ENCODE assay signal across 38 cellular contexts in genomic region chr13:30081331-30081730, GRCh38.
"Had no signal": no experiment of that assay in that cellular context is flagged by ENCODE, and none has a peak within 500 bp of the region (broad histone marks: within the 10 kb centered on the region; RNA-seq: fewer than 3 reads in every experiment).

No MANE protein-coding gene starts in this region.

- H3K4me1 Mint-ChIP-seq: activated naive CD4-positive, alpha-beta T cell treated with anti-CD3 and anti-CD28 coated beads, Interleukin-2, amount 10 ng/mL, durations not matched to agents 7 days and 5 days; activated naive CD4-positive, alpha-beta T cell treated with anti-CD3 and anti-CD28 coated beads, Interleukin-2, amount 50 U/mL, for 24 hours; activated naive CD8-positive, alpha-beta T cell treated with anti-CD3 and anti-CD28 coated beads for 36 hours; activated naive CD8-positive, alpha-beta T cell treated with anti-CD3 and anti-CD28 coated beads, Interleukin-2, amount 10 ng/mL, durations not matched to agents 7 days and 5 days; activated naive CD8-positive, alpha-beta T cell treated with anti-CD3 and anti-CD28 coated beads, Interleukin-2, amount 50 U/mL, for 24 hours; activated T-helper 17 cell treated with anti-CD3 and anti-CD28 coated beads, Interleukin-2, amount 50 U/mL, for 72 hours; central memory CD8-positive, alpha-beta T cell had no signal

- H3K27me3 ChIP-seq: adrenal gland, ascending aorta, body of pancreas, brain microvascular endothelial cell, breast epithelium, cardiac muscle cell had no signal

- H3K27ac ChIP-seq: adrenal gland, ascending aorta, body of pancreas, brain microvascular endothelial cell, breast epithelium, cardiac muscle cell had no signal

- H3K27me3 Mint-ChIP-seq: activated naive CD4-positive, alpha-beta T cell treated with anti-CD3 and anti-CD28 coated beads, Interleukin-2, amount 50 U/mL, for 24 hours; activated naive CD8-positive, alpha-beta T cell; activated T-cell treated with anti-CD3 and anti-CD28 coated beads, Interleukin-2, amount 50 U/mL, for 24 hours had no signal

- H3K4me3 Mint-ChIP-seq: activated naive CD4-positive, alpha-beta T cell treated with anti-CD3 and anti-CD28 coated beads for 36 hours; activated naive CD4-positive, alpha-beta T cell treated with anti-CD3 and anti-CD28 coated beads, Interleukin-2, amount 10 ng/mL, durations not matched to agents 7 days and 5 days; activated naive CD4-positive, alpha-beta T cell treated with anti-CD3 and anti-CD28 coated beads, Interleukin-2, amount 50 U/mL, for 24 hours; activated naive CD8-positive, alpha-beta T cell; activated naive CD8-positive, alpha-beta T cell treated with anti-CD3 and anti-CD28 coated beads for 36 hours; activated naive CD8-positive, alpha-beta T cell treated with anti-CD3 and anti-CD28 coated beads, Interleukin-2, amount 10 ng/mL, durations not matched to agents 7 days and 5 days; activated naive CD8-positive, alpha-beta T cell treated with anti-CD3 and anti-CD28 coated beads, Interleukin-2, amount 50 U/mL, for 24 hours; activated T-cell treated with anti-CD3 and anti-CD28 coated beads, Interleukin-2, amount 50 U/mL, for 24 hours; activated T-cell treated with anti-CD3 and anti-CD28 coated beads, Interleukin-2, amount 50 U/mL, for 4 hours; activated T-cell treated with anti-CD3 and anti-CD28 coated beads, Interleukin-2, amount 50 U/mL, for 72 hours; activated T-helper 1 cell treated with anti-CD3 and anti-CD28 coated beads, Interleukin-12 subunit alpha, Interleukin-12 subunit beta, Interleukin-2, Interleukin-4 antibody, amounts not matched to agents 30 ng/mL and 10 ng/mL and 1 ng/mL, durations not matched to agents 14 hours and 24 hours and 36 hours; activated T-helper 17 cell treated with anti-CD3 and anti-CD28 coated beads, Interleukin-2, amount 50 U/mL, for 72 hours; brain; central memory CD8-positive, alpha-beta T cell had no signal

- H3K4me1 ChIP-seq: adrenal gland, ascending aorta, body of pancreas, breast epithelium had no signal

- DNase-seq: activated effector memory CD4-positive, alpha-beta T cell treated with anti-CD3 and anti-CD28 coated beads, Interleukin-2, amount 50 U/mL, for 16 hours; activated effector memory CD4-positive, alpha-beta T cell treated with Interleukin-2 at 50 U/mL for 16 hours; activated gamma-delta T cell; activated gamma-delta T cell treated with Interleukin-2 at 50 U/mL for 16 hours; activated naive CD4-positive, alpha-beta T cell; activated naive CD4-positive, alpha-beta T cell treated with anti-CD3 and anti-CD28 coated beads for 36 hours; activated naive CD4-positive, alpha-beta T cell treated with anti-CD3 and anti-CD28 coated beads, Interleukin-2, amount 10 ng/mL, durations not matched to agents 7 days and 5 days; activated naive CD4-positive, alpha-beta T cell treated with anti-CD3 and anti-CD28 coated beads, Interleukin-2, amount 50 U/mL, for 16 hours; activated naive CD4-positive, alpha-beta T cell treated with Interleukin-2 at 50 U/mL for 16 hours; activated naive CD8-positive, alpha-beta T cell treated with anti-CD3 and anti-CD28 coated beads for 36 hours; activated naive CD8-positive, alpha-beta T cell treated with anti-CD3 and anti-CD28 coated beads, Interleukin-2, amount 10 ng/mL, durations not matched to agents 7 days and 5 days; activated naive CD8-positive, alpha-beta T cell treated with anti-CD3 and anti-CD28 coated beads, Interleukin-2, amount 50 U/mL, for 24 hours; activated T-cell treated with anti-CD3 and anti-CD28 coated beads, Interleukin-2, amount 50 U/mL, for 1 hour; activated T-cell treated with anti-CD3 and anti-CD28 coated beads, Interleukin-2, amount 50 U/mL, for 24 hours; activated T-cell treated with anti-CD3 and anti-CD28 coated beads, Interleukin-2, amount 50 U/mL, for 4 hours; activated T-cell treated with anti-CD3 and anti-CD28 coated beads, Interleukin-2, amount 50 U/mL, for 48 hours; activated T-cell treated with anti-CD3 and anti-CD28 coated beads, Interleukin-2, amount 50 U/mL, for 72 hours; adrenal gland; amniotic stem cell; amygdala; anterior cingulate cortex; aorta; body of pancreas; brain microvascular endothelial cell; caudate nucleus; central memory CD4-positive, alpha-beta T cell; cerebellar nuclear complex had no signal

- H3K27ac Mint-ChIP-seq: activated naive CD4-positive, alpha-beta T cell treated with anti-CD3 and anti-CD28 coated beads for 36 hours; activated naive CD4-positive, alpha-beta T cell treated with anti-CD3 and anti-CD28 coated beads, Interleukin-2, amount 10 ng/mL, durations not matched to agents 7 days and 5 days; activated naive CD4-positive, alpha-beta T cell treated with anti-CD3 and anti-CD28 coated beads, Interleukin-2, amount 50 U/mL, for 24 hours; activated naive CD4-positive, alpha-beta T cell treated with anti-CD3 and anti-CD28 coated beads, Interleukin-2, amount 50 U/mL, for 72 hours; activated naive CD8-positive, alpha-beta T cell; activated naive CD8-positive, alpha-beta T cell treated with anti-CD3 and anti-CD28 coated beads for 36 hours; activated naive CD8-positive, alpha-beta T cell treated with anti-CD3 and anti-CD28 coated beads, Interleukin-2, amount 10 ng/mL, durations not matched to agents 7 days and 5 days; activated naive CD8-positive, alpha-beta T cell treated with anti-CD3 and anti-CD28 coated beads, Interleukin-2, amount 50 U/mL, for 24 hours; activated T-cell treated with anti-CD3 and anti-CD28 coated beads, Interleukin-2, amount 50 U/mL, for 24 hours; activated T-cell treated with anti-CD3 and anti-CD28 coated beads, Interleukin-2, amount 50 U/mL, for 72 hours; activated T-helper 1 cell treated with anti-CD3 and anti-CD28 coated beads, Interleukin-12 subunit alpha, Interleukin-12 subunit beta, Interleukin-2, Interleukin-4 antibody, amounts not matched to agents 30 ng/mL and 10 ng/mL and 1 ng/mL, durations not matched to agents 14 hours and 24 hours and 36 hours; activated T-helper 17 cell treated with anti-CD3 and anti-CD28 coated beads, Interleukin-2, amount 50 U/mL, for 72 hours; activated T-helper 2 cell treated with anti-CD3 and anti-CD28 coated beads, Interferon-gamma antibody, Interleukin-2, Interleukin-4, amounts not matched to agents 10 μg/mL and 5 μg/mL and 100 μg/mL, durations not matched to agents 14 hours and 24 hours and 36 hours; brain had no signal

- H3K36me3 ChIP-seq: adrenal gland, ascending aorta, brain microvascular endothelial cell, breast epithelium, cardiac muscle cell had no signal

- ATAC-seq: activated naive CD4-positive, alpha-beta T cell treated with anti-CD3 and anti-CD28 coated beads, Interleukin-2, amount 50 U/mL, for 72 hours; activated naive CD8-positive, alpha-beta T cell treated with anti-CD3 and anti-CD28 coated beads, Interleukin-2, amount 50 U/mL, for 24 hours; activated T-cell treated with anti-CD3 and anti-CD28 coated beads, Interleukin-2, amount 50 U/mL, for 4 hours; activated T-cell treated with anti-CD3 and anti-CD28 coated beads, Interleukin-2, amount 50 U/mL, for 72 hours; activated T-helper 17 cell treated with anti-CD3 and anti-CD28 coated beads, Interleukin-2, amount 50 U/mL, for 72 hours; body of pancreas had no signal

- H3K9me3 Mint-ChIP-seq: activated naive CD4-positive, alpha-beta T cell treated with anti-CD3 and anti-CD28 coated beads for 36 hours; activated naive CD4-positive, alpha-beta T cell treated with anti-CD3 and anti-CD28 coated beads, Interleukin-2, amount 10 ng/mL, durations not matched to agents 7 days and 5 days; activated naive CD4-positive, alpha-beta T cell treated with anti-CD3 and anti-CD28 coated beads, Interleukin-2, amount 50 U/mL, for 24 hours; activated naive CD8-positive, alpha-beta T cell treated with anti-CD3 and anti-CD28 coated beads for 36 hours; activated naive CD8-positive, alpha-beta T cell treated with anti-CD3 and anti-CD28 coated beads, Interleukin-2, amount 10 ng/mL, durations not matched to agents 7 days and 5 days; activated naive CD8-positive, alpha-beta T cell treated with anti-CD3 and anti-CD28 coated beads, Interleukin-2, amount 50 U/mL, for 24 hours; activated T-cell treated with anti-CD3 and anti-CD28 coated beads, Interleukin-2, amount 50 U/mL, for 24 hours; activated T-cell treated with anti-CD3 and anti-CD28 coated beads, Interleukin-2, amount 50 U/mL, for 4 hours; activated T-helper 1 cell treated with anti-CD3 and anti-CD28 coated beads, Interleukin-12 subunit alpha, Interleukin-12 subunit beta, Interleukin-2, Interleukin-4 antibody, amounts not matched to agents 30 ng/mL and 10 ng/mL and 1 ng/mL, durations not matched to agents 14 hours and 24 hours and 36 hours; activated T-helper 17 cell treated with anti-CD3 and anti-CD28 coated beads, Interleukin-2, amount 50 U/mL, for 72 hours; activated T-helper 2 cell treated with anti-CD3 and anti-CD28 coated beads, Interferon-gamma antibody, Interleukin-2, Interleukin-4, amounts not matched to agents 10 μg/mL and 5 μg/mL and 100 μg/mL, durations not matched to agents 14 hours and 24 hours and 36 hours; central memory CD8-positive, alpha-beta T cell had no signal

- H3K4me3 ChIP-seq: adrenal gland, ascending aorta, body of pancreas, breast epithelium, cardiac muscle cell had no signal

- H3K9me3 ChIP-seq: adrenal gland, ascending aorta, body of pancreas, breast epithelium had no signal

- H3K36me3 Mint-ChIP-seq: activated naive CD4-positive, alpha-beta T cell treated with anti-CD3 and anti-CD28 coated beads, Interleukin-2, amount 10 ng/mL, durations not matched to agents 7 days and 5 days; activated naive CD4-positive, alpha-beta T cell treated with anti-CD3 and anti-CD28 coated beads, Interleukin-2, amount 50 U/mL, for 24 hours; activated naive CD8-positive, alpha-beta T cell; activated naive CD8-positive, alpha-beta T cell treated with anti-CD3 and anti-CD28 coated beads for 36 hours; activated naive CD8-positive, alpha-beta T cell treated with anti-CD3 and anti-CD28 coated beads, Interleukin-2, amount 10 ng/mL, durations not matched to agents 7 days and 5 days; brain had no signal
